In genomic region chr2:238159676-238160205, GRCh38 we compare ENCODE assay signal across 9 cellular contexts. TPM values are rescaled to one million over a fixed set of nuclear protein-coding genes. Genes with fewer than 3 reads are reported as not detected.
DNase-seq lines count a peak whose midpoint lies in the region; ATAC-seq, FAIRE-seq and TF ChIP-seq lines count a peak whose summit lies in the region.
"Had no signal": no experiment of that assay in that cellular context is flagged by ENCODE, and none has a peak within 500 bp of the region (broad histone marks: within the 10 kb centered on the region; RNA-seq: fewer than 3 reads in every experiment).

No MANE protein-coding gene starts in this region.

- H3K36me3 ChIP-seq in CD8-positive, alpha-beta T cell (ENCODE audit: insufficient read depth, low read length): no peaks in the 10 kb centered on the region
- H3K36me3 ChIP-seq in KMS-11 (ENCODE audit: insufficient read depth) (no peaks in the 10 kb centered on the region), astrocyte (ENCODE audit: insufficient read depth, low read length) (no peaks in the 10 kb centered on the region)

- H3K4me1 Mint-ChIP-seq in CD8-positive, alpha-beta T cell (ENCODE audit: low read depth): peaks cover 12% of the 10 kb centered on the region
- peaks cover 1% of the 10 kb centered on the region for H3K4me1 Mint-ChIP-seq in astrocyte (ENCODE audit: low read depth, unreplicated experiment)
- H3K4me1 Mint-ChIP-seq in naive thymus-derived CD8-positive, alpha-beta T cell: peaks cover 7 to 18% (median 17%) of the 10 kb centered on the region in 4 donors

- H3K79me2 ChIP-seq in KMS-11 (ENCODE audit: insufficient read depth, low read depth) (no peaks in the 10 kb centered on the region), astrocyte (ENCODE audit: insufficient read depth, low read length) (no peaks in the 10 kb centered on the region)

- H3K27ac ChIP-seq in CD8-positive, alpha-beta T cell (ENCODE audit: low read depth, low read length): no peak overlapping the region
- H3K27ac ChIP-seq in KMS-11 (no peak overlapping the region), astrocyte (ENCODE audit: low read depth, low read length) (no peak overlapping the region)

- DNase-seq in CD8-positive, alpha-beta T cell: no peak
- DNase-seq in astrocyte (ENCODE audit: low read depth) (no peak), germinal center (ENCODE audit: low spot score) (no peak), glomerular visceral epithelial cell (ENCODE audit: extremely low spot score) (no peak), SKM-1 treated with dmso at 0.1 percent for 144 hours (lab: John Stamatoyannopoulos, UW; ENCODE audit: unreplicated experiment) (no peak), NCI-H2196 (lab: John Stamatoyannopoulos, UW; ENCODE audit: unreplicated experiment) (no peak)
- peak in 1 of 10 donors; percentile 61 for DNase-seq in naive thymus-derived CD8-positive, alpha-beta T cell
- DNase-seq: amniotic stem cell had no signal

- intact Hi-C loops in CD8-positive, alpha-beta T cell (cut with DNase I, micrococcal nuclease): loop anchor here (1.0 to 10.0 kb wide), 3 partner anchors 103 to 235 kb away; no protein-coding TSS in a partner anchor

- CTCF ChIA-PET in CD8-positive, alpha-beta T cell (lab: Charles Lee): interaction anchor here (1.2 to 2.8 kb wide), 3 partner anchors 8 to 103 kb away, joined by 3 to 25 read pairs (median 3); no protein-coding TSS in a partner anchor

- TF ChIP-seq CTCF in CD8-positive, alpha-beta T cell (IDR thresholded peaks at IDR 0.05): no peak
- no peak for TF ChIP-seq CTCF in KMS-11 (conservative IDR thresholded peaks at IDR 0.05; ENCODE audit: low read depth, low read length)
- TF ChIP-seq CTCF in astrocyte (IDR thresholded peaks at IDR 0.05; ENCODE audit: insufficient read depth, low read depth, low read length): no peak

- H4K20me1 ChIP-seq in KMS-11 (ENCODE audit: insufficient read depth): no peaks in the 10 kb centered on the region
- no peaks in the 10 kb centered on the region for H4K20me1 ChIP-seq in astrocyte (ENCODE audit: insufficient read depth, low read length)

- no peak overlapping the region for H3K27ac Mint-ChIP-seq in CD8-positive, alpha-beta T cell
- no peak overlapping the region for H3K27ac Mint-ChIP-seq in astrocyte (ENCODE audit: unreplicated experiment)
- H3K27ac Mint-ChIP-seq in naive thymus-derived CD8-positive, alpha-beta T cell: peak overlapping the region in 3 of 10 donors; percentile 7 to 78 (median 32)

- no peak for FAIRE-seq in astrocyte (lab: Jason Lieb, UNC)

- POLR2A ChIA-PET in CD8-positive, alpha-beta T cell (lab: Charles Lee): no interaction called here
- POLR2A ChIA-PET in naive thymus-derived CD8-positive, alpha-beta T cell (lab: Charles Lee): no interaction called here

- H3K4me3 ChIP-seq in CD8-positive, alpha-beta T cell (ENCODE audit: low read depth, low read length): peak overlapping the region; percentile 19
- no peak overlapping the region for H3K4me3 ChIP-seq in KMS-11 (IDR thresholded peaks at IDR 0.05; ENCODE audit: insufficient read depth, low read depth, low read length)
- H3K4me3 ChIP-seq in astrocyte (ENCODE audit: insufficient read depth, low read depth, low read length): peak overlapping the region; percentile 51

- peaks cover 19% of the 10 kb centered on the region for H3K27me3 Mint-ChIP-seq in CD8-positive, alpha-beta T cell (ENCODE audit: low read depth)
- H3K27me3 Mint-ChIP-seq in astrocyte (ENCODE audit: low read depth, unreplicated experiment): peaks cover 20% of the 10 kb centered on the region
- peaks cover 3 to 30% (median 14%) of the 10 kb centered on the region in 5 donors for H3K27me3 Mint-ChIP-seq in naive thymus-derived CD8-positive, alpha-beta T cell

- H3K4me1 ChIP-seq in CD8-positive, alpha-beta T cell (ENCODE audit: insufficient read depth, low read length): peaks cover 9% of the 10 kb centered on the region
- H3K4me1 ChIP-seq in KMS-11 (ENCODE audit: low read depth, poor library complexity, severe bottlenecking) (no peaks in the 10 kb centered on the region), astrocyte (ENCODE audit: insufficient read depth, low read length) (peaks cover 24% of the 10 kb centered on the region)

- H2AFZ ChIP-seq in KMS-11 (ENCODE audit: low read depth) (no peak overlapping the region), astrocyte (ENCODE audit: low read depth, low read length) (no peak overlapping the region)

- no peaks in the 10 kb centered on the region for H3K36me3 Mint-ChIP-seq in CD8-positive, alpha-beta T cell
- H3K36me3 Mint-ChIP-seq in astrocyte (ENCODE audit: low read depth, unreplicated experiment): peaks cover under 1% of the 10 kb centered on the region
- no peaks in the 10 kb centered on the region for H3K36me3 Mint-ChIP-seq in naive thymus-derived CD8-positive, alpha-beta T cell

- no peaks in the 10 kb centered on the region for H3K9me3 Mint-ChIP-seq in CD8-positive, alpha-beta T cell
- no peaks in the 10 kb centered on the region for H3K9me3 Mint-ChIP-seq in astrocyte (ENCODE audit: unreplicated experiment)
- H3K9me3 Mint-ChIP-seq in naive thymus-derived CD8-positive, alpha-beta T cell: no peaks in the 10 kb centered on the region

- H3K27me3 ChIP-seq in CD8-positive, alpha-beta T cell (ENCODE audit: insufficient read depth, low read length): peaks cover 11% of the 10 kb centered on the region
- H3K27me3 ChIP-seq in KMS-11 (ENCODE audit: insufficient read depth, low read depth) (no peaks in the 10 kb centered on the region), astrocyte (ENCODE audit: insufficient read depth, low read length) (no peaks in the 10 kb centered on the region)

- peak overlapping the region; percentile 57 for H3K4me2 ChIP-seq in KMS-11
- peak overlapping the region; percentile 83 for H3K4me2 ChIP-seq in astrocyte (ENCODE audit: low read length)

- ATAC-seq in CD8-positive, alpha-beta T cell: no peak
- ATAC-seq in naive thymus-derived CD8-positive, alpha-beta T cell: no peak

- H3K4me3 Mint-ChIP-seq in CD8-positive, alpha-beta T cell: peak overlapping the region; percentile 66
- H3K4me3 Mint-ChIP-seq in astrocyte (ENCODE audit: unreplicated experiment): peak overlapping the region; percentile 50
- peak overlapping the region; percentile 51 to 85 (median 74) for H3K4me3 Mint-ChIP-seq in naive thymus-derived CD8-positive, alpha-beta T cell

- peak overlapping the region; percentile 52; the same call in 1 of the 2 replicates for H3K9ac ChIP-seq in KMS-11
- H3K9ac ChIP-seq in astrocyte (ENCODE audit: low read length): peak overlapping the region; percentile 65

- H3K9me3 ChIP-seq in CD8-positive, alpha-beta T cell (ENCODE audit: low read length): no peaks in the 10 kb centered on the region
- H3K9me3 ChIP-seq in astrocyte (ENCODE audit: insufficient read depth, low read depth, low read length): no peaks in the 10 kb centered on the region

RNA-seq across cellular contexts. Expression of gene ERFE, which starts 1.0 kb away (rescaled TPM):
- total RNA-seq in CD8-positive, alpha-beta T cell: not detected
- 0.60 and 1.4 TPM in 2 replicates for total RNA-seq in astrocyte
- not detected for total RNA-seq in naive thymus-derived CD8-positive, alpha-beta T cell
- polyA plus RNA-seq in naive thymus-derived CD8-positive, alpha-beta T cell: not detected

RNA-seq across cellular contexts. Expression of gene KLHL30, which starts 21.3 kb away (rescaled TPM):
- total RNA-seq in CD8-positive, alpha-beta T cell: not detected
- 0.53 and 0.59 TPM in 2 replicates for total RNA-seq in astrocyte
- not detected for total RNA-seq in naive thymus-derived CD8-positive, alpha-beta T cell
- not detected for polyA plus RNA-seq in naive thymus-derived CD8-positive, alpha-beta T cell

RNA-seq across cellular contexts. Expression of gene ILKAP, which starts 43.8 kb away (rescaled TPM):
- total RNA-seq in CD8-positive, alpha-beta T cell: 100 to 1,000 TPM; 133 to 144 TPM
- 32.3 and 35.2 TPM in 2 replicates for total RNA-seq in astrocyte
- total RNA-seq in naive thymus-derived CD8-positive, alpha-beta T cell: 100 to 1,000 TPM in 1 of 2 experiments, 10 to 100 TPM in 1; 83.5 to 100 TPM
- polyA plus RNA-seq in naive thymus-derived CD8-positive, alpha-beta T cell: 10 to 100 TPM; 39.1 to 42.1 (median 40.6) TPM

RNA-seq across cellular contexts. Expression of gene ESPNL, which starts 59.6 kb away (rescaled TPM):
- not detected for total RNA-seq in CD8-positive, alpha-beta T cell
- 0.07 TPM in 1 of 2 replicates, not detected in the other for total RNA-seq in astrocyte
- under 1 TPM; 0.16 to 0.34 TPM for total RNA-seq in naive thymus-derived CD8-positive, alpha-beta T cell
- polyA plus RNA-seq in naive thymus-derived CD8-positive, alpha-beta T cell: not detected
